In genomic region chr14:24136684-24137528, GRCh38 we compare ENCODE assay signal across 8 cellular contexts. TPM values are rescaled to one million over a fixed set of nuclear protein-coding genes. Genes with fewer than 3 reads are reported as not detected.
A peak's percentile ranks its signal among the peaks of the same experiment; 100 is the strongest.
DNase-seq lines count a peak whose midpoint lies in the region; ATAC-seq and TF ChIP-seq lines count a peak whose summit lies in the region.

No MANE protein-coding gene starts in this region.

- H3K4me3 Mint-ChIP-seq in activated CD4-positive, alpha-beta T cell treated with anti-CD3 and anti-CD28 coated beads, Interleukin-2, amount 10 ng/mL, durations not matched to agents 7 days and 5 days = peak overlapping the region; percentile 94

- H3K27ac ChIP-seq in testis = peak overlapping the region; percentile 86 to 88

- 28 to 32% methylated on average over 13 of the region's 13 CpGs for WGBS in testis, 2 donors

- CTCF ChIA-PET in activated CD4-positive, alpha-beta T cell treated with anti-CD3 and anti-CD28 coated beads, Interleukin-2, amount 10 ng/mL, durations not matched to agents 7 days and 5 days (lab: Charles Lee) = interaction anchor here (0.5 to 7.6 kb wide), 13 partner anchors 10 to 196 kb away, joined by 3 to 62 read pairs (median 5); partner anchors contain the start of genes DCAF11, IRF9, NRL and PSME2

- no peaks in the 10 kb centered on the region for H3K27me3 Mint-ChIP-seq in activated CD4-positive, alpha-beta T cell treated with anti-CD3 and anti-CD28 coated beads, Interleukin-2, amount 10 ng/mL, durations not matched to agents 7 days and 5 days

- H3K4me3 ChIP-seq in kidney epithelial cell (ENCODE audit: low read depth, low read length) (peak overlapping the region; percentile 88), testis (peak overlapping the region; percentile 79 to 89)

- H3K9me3 Mint-ChIP-seq in activated CD4-positive, alpha-beta T cell treated with anti-CD3 and anti-CD28 coated beads, Interleukin-2, amount 10 ng/mL, durations not matched to agents 7 days and 5 days = no peaks in the 10 kb centered on the region
- H3K9me3 Mint-ChIP-seq in activated naive CD4-positive, alpha-beta T cell treated with anti-CD3 and anti-CD28 coated beads, Interleukin-2, amount 50 U/mL, for 72 hours = no peaks in the 10 kb centered on the region

- no peak for TF ChIP-seq POLR2A in testis (IDR thresholded peaks at IDR 0.05)

- TF ChIP-seq CTCF in kidney epithelial cell (IDR thresholded peaks at IDR 0.05; ENCODE audit: insufficient read depth, low read length, poor library complexity, severe bottlenecking) (no peak), testis (IDR thresholded peaks at IDR 0.05) (no peak)

- POLR2A ChIA-PET in activated CD4-positive, alpha-beta T cell treated with anti-CD3 and anti-CD28 coated beads, Interleukin-2, amount 10 ng/mL, durations not matched to agents 7 days and 5 days (lab: Charles Lee) = interaction anchor here (0.7 to 1.8 kb wide), 5 partner anchors 10 to 45 kb away, joined by 3 to 8 read pairs (median 6); partner anchors contain the start of genes DCAF11, IRF9, NRL and PSME2

- peaks cover 43% of the 10 kb centered on the region for H3K36me3 Mint-ChIP-seq in activated CD4-positive, alpha-beta T cell treated with anti-CD3 and anti-CD28 coated beads, Interleukin-2, amount 10 ng/mL, durations not matched to agents 7 days and 5 days (ENCODE audit: low read depth)
- peaks cover 32 to 40% of the 10 kb centered on the region in 2 donors for H3K36me3 Mint-ChIP-seq in activated naive CD4-positive, alpha-beta T cell treated with anti-CD3 and anti-CD28 coated beads, Interleukin-2, amount 50 U/mL, for 72 hours

- peaks cover 20% of the 10 kb centered on the region for H3K4me1 ChIP-seq in testis

- no peaks in the 10 kb centered on the region for H3K27me3 ChIP-seq in kidney epithelial cell (ENCODE audit: control insufficient read depth, insufficient read depth, low read length)
- H3K27me3 ChIP-seq in testis = no peaks in the 10 kb centered on the region

- peaks cover 53% of the 10 kb centered on the region for H3K4me1 Mint-ChIP-seq in activated CD4-positive, alpha-beta T cell treated with anti-CD3 and anti-CD28 coated beads, Interleukin-2, amount 10 ng/mL, durations not matched to agents 7 days and 5 days

- no peak for DNase-seq in activated CD4-positive, alpha-beta T cell treated with anti-CD3 and anti-CD28 coated beads, Interleukin-2, amount 10 ng/mL, durations not matched to agents 7 days and 5 days
- no peak for DNase-seq in activated CD4-positive, alpha-beta T cell treated with anti-CD3 and anti-CD28 coated beads, Interleukin-2, amount 50 U/mL, for 1 hour
- no peak for DNase-seq in activated naive CD4-positive, alpha-beta T cell treated with anti-CD3 and anti-CD28 coated beads, Interleukin-2, amount 50 U/mL, for 72 hours (ENCODE audit: low spot score in 2 of 2)
- DNase-seq in kidney epithelial cell (ENCODE audit: low read depth) (no peak), testis (no peak), NCI-H446 (lab: John Stamatoyannopoulos, UW) (no peak)
- no peak for DNase-seq in stimulated activated CD4-positive, alpha-beta T cell treated with anti-CD3 and anti-CD28 coated beads, Interleukin-12 subunit alpha, Interleukin-12 subunit beta, amount 100 ng/mL, for 4 hours

- H3K27ac Mint-ChIP-seq in activated CD4-positive, alpha-beta T cell treated with anti-CD3 and anti-CD28 coated beads, Interleukin-2, amount 10 ng/mL, durations not matched to agents 7 days and 5 days = peak overlapping the region; percentile 93
- H3K27ac Mint-ChIP-seq in activated naive CD4-positive, alpha-beta T cell treated with anti-CD3 and anti-CD28 coated beads, Interleukin-2, amount 50 U/mL, for 72 hours = peak overlapping the region; percentile 76 to 97

- H3K9me3 ChIP-seq in testis = no peaks in the 10 kb centered on the region

- H3K36me3 ChIP-seq in kidney epithelial cell (ENCODE audit: control insufficient read depth, insufficient read depth, low read length) = peaks cover 2% of the 10 kb centered on the region
- no peaks in the 10 kb centered on the region for H3K36me3 ChIP-seq in testis (ENCODE audit: low read depth, missing control alignments)

- intact Hi-C loops in testis (cut with DNase I; ENCODE audit: low total_unique reads) = no loop called here

- no peak for ATAC-seq in activated naive CD4-positive, alpha-beta T cell treated with anti-CD3 and anti-CD28 coated beads, Interleukin-2, amount 50 U/mL, for 72 hours
- no peak for ATAC-seq in HG03439 (IDR thresholded peaks at IDR 0.05; ENCODE audit: unreplicated experiment)

RNA-seq across cellular contexts. Expression of gene PSME1, which starts 0.9 kb away (rescaled TPM):
- 100 to 1,000 TPM; 498 to 547 TPM for total RNA-seq in activated CD4-positive, alpha-beta T cell treated with anti-CD3 and anti-CD28 coated beads, Interleukin-2, amount 10 ng/mL, durations not matched to agents 7 days and 5 days
- total RNA-seq in activated naive CD4-positive, alpha-beta T cell treated with anti-CD3 and anti-CD28 coated beads, Interleukin-2, amount 50 U/mL, for 72 hours = 100 to 1,000 TPM; 355 to 401 TPM
- 216 and 234 TPM in 2 replicates for total RNA-seq in kidney epithelial cell
- 10 to 100 TPM; 43.3 to 63.9 TPM for total RNA-seq in testis
- 101 TPM for polyA plus RNA-seq in testis (ENCODE audit: insufficient read depth, low read depth, low replicate concordance)

RNA-seq across cellular contexts. Expression of gene EMC9, which starts 4.5 kb away (rescaled TPM):
- 10 to 100 TPM; 37.1 to 41.0 TPM for total RNA-seq in activated CD4-positive, alpha-beta T cell treated with anti-CD3 and anti-CD28 coated beads, Interleukin-2, amount 10 ng/mL, durations not matched to agents 7 days and 5 days
- 10 to 100 TPM; 36.8 to 64.2 TPM for total RNA-seq in activated naive CD4-positive, alpha-beta T cell treated with anti-CD3 and anti-CD28 coated beads, Interleukin-2, amount 50 U/mL, for 72 hours
- total RNA-seq in kidney epithelial cell (17.1 and 23.2 TPM in 2 replicates), testis (10 to 100 TPM; 15.2 to 23.9 TPM)
- 33.7 TPM for polyA plus RNA-seq in testis (ENCODE audit: insufficient read depth, low read depth, low replicate concordance)

RNA-seq across cellular contexts. Expression of gene FITM1, which starts 6.4 kb away (rescaled TPM):
- total RNA-seq in activated CD4-positive, alpha-beta T cell treated with anti-CD3 and anti-CD28 coated beads, Interleukin-2, amount 10 ng/mL, durations not matched to agents 7 days and 5 days = 1 to 10 TPM; 1.9 to 2.0 TPM
- 1 to 10 TPM in 1 of 2 donors, under 1 TPM in 1; 0.49 to 2.2 TPM for total RNA-seq in activated naive CD4-positive, alpha-beta T cell treated with anti-CD3 and anti-CD28 coated beads, Interleukin-2, amount 50 U/mL, for 72 hours
- total RNA-seq in kidney epithelial cell = not detected in 2 replicates
- total RNA-seq in testis = 1 to 10 TPM; 2.2 to 3.5 TPM
- 3.7 TPM for polyA plus RNA-seq in testis (ENCODE audit: insufficient read depth, low read depth, low replicate concordance)

RNA-seq across cellular contexts. Expression of gene PSME2, which starts 9.5 kb away (rescaled TPM):
- total RNA-seq in activated CD4-positive, alpha-beta T cell treated with anti-CD3 and anti-CD28 coated beads, Interleukin-2, amount 10 ng/mL, durations not matched to agents 7 days and 5 days = 100 to 1,000 TPM; 644 to 698 TPM
- 100 to 1,000 TPM; 452 to 507 TPM for total RNA-seq in activated naive CD4-positive, alpha-beta T cell treated with anti-CD3 and anti-CD28 coated beads, Interleukin-2, amount 50 U/mL, for 72 hours
- total RNA-seq in kidney epithelial cell = 110 and 115 TPM in 2 replicates
- 10 to 100 TPM; 49.8 to 78.1 TPM for total RNA-seq in testis
- 122 TPM for polyA plus RNA-seq in testis (ENCODE audit: insufficient read depth, low read depth, low replicate concordance)

RNA-seq across cellular contexts. Expression of gene RNF31, which starts 10.4 kb away (rescaled TPM):
- total RNA-seq in activated CD4-positive, alpha-beta T cell treated with anti-CD3 and anti-CD28 coated beads, Interleukin-2, amount 10 ng/mL, durations not matched to agents 7 days and 5 days = 100 to 1,000 TPM; 147 to 160 TPM
- total RNA-seq in activated naive CD4-positive, alpha-beta T cell treated with anti-CD3 and anti-CD28 coated beads, Interleukin-2, amount 50 U/mL, for 72 hours = 10 to 100 TPM; 81.5 to 90.7 TPM
- total RNA-seq in kidney epithelial cell (70.7 and 77.0 TPM in 2 replicates), testis (10 to 100 TPM; 94.5 to 96.8 TPM)
- 71.0 TPM for polyA plus RNA-seq in testis (ENCODE audit: insufficient read depth, low read depth, low replicate concordance)
